In the genomic region with DNA sequence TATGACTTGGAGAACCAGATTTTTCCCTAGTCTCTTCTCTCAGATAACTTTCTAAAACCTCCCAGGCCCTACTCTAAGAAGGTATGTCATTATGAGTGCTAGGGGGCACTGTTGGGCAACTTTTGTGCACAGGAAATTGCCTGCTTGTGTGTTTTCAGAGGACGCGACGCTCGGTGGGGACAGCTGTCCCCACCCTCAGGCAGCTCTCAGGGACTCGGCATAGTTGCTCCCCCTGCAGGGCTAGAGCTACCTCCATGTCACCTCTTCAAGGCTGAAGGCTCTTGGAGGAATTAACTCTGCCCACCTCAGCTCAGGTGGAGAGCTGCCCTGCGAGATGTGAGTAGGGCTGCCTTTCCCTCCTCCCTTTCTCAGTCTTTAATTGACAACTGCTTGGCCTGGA, we compare ENCODE assay signal across 8 cellular contexts. TPM values are rescaled to one million over a fixed set of nuclear protein-coding genes. Genes with fewer than 3 reads are reported as not detected.
A peak's percentile ranks its signal among the peaks of the same experiment; 100 is the strongest.
DNase-seq lines count a peak whose midpoint lies in the region; ATAC-seq and TF ChIP-seq lines count a peak whose summit lies in the region.

No MANE protein-coding gene starts in this region.

- no peak overlapping the region for H3K27ac ChIP-seq in A673 (ENCODE audit: low read depth, low read length, poor library complexity, severe bottlenecking)

- H3K27me3 Mint-ChIP-seq in osteocyte (ENCODE audit: unreplicated experiment), result peaks cover 58% of the 10 kb centered on the region

- peak; percentile 55 for ATAC-seq in HG03442 (IDR thresholded peaks at IDR 0.05; ENCODE audit: unreplicated experiment)
- no peak for ATAC-seq in HG02884 (IDR thresholded peaks at IDR 0.05; ENCODE audit: unreplicated experiment)

- TF ChIP-seq CTCF in A673 (conservative IDR thresholded peaks at IDR 0.05; ENCODE audit: low read depth, low read length), result peak; percentile 75
- TF ChIP-seq CTCF in GM12875 (IDR thresholded peaks at IDR 0.05; ENCODE audit: borderline replicate concordance, insufficient read depth, low read depth, low read length), result peak; percentile 55
- peak; percentile 71 for TF ChIP-seq CTCF in epithelial cell of proximal tubule (conservative IDR thresholded peaks at IDR 0.05; ENCODE audit: low read depth, low read length)
- TF ChIP-seq CTCF in osteocyte (IDR thresholded peaks at IDR 0.05), result peak; percentile 54

- H3K9me3 ChIP-seq in A673 (ENCODE audit: low read depth, low read length, poor library complexity, severe bottlenecking), result no peaks in the 10 kb centered on the region

- H3K9me3 Mint-ChIP-seq in osteocyte (ENCODE audit: unreplicated experiment), result no peaks in the 10 kb centered on the region

- intact Hi-C loops in A673 (cut with micrococcal nuclease; ENCODE audit: unreplicated experiment), result loop anchor here (1.0 to 5.0 kb wide), 3 partner anchors 267 to 750 kb away; no protein-coding TSS in a partner anchor

- no peak overlapping the region for H3K4me3 Mint-ChIP-seq in osteocyte (ENCODE audit: unreplicated experiment)

- POLR2A ChIA-PET in A673 (lab: Charles Lee; ENCODE audit: low non-redundant PET), result no interaction called here

- CTCF ChIA-PET in A673 (lab: Charles Lee), result interaction anchor here (0.7 to 6.5 kb wide), 7 partner anchors 78 to 368 kb away, joined by 3 to 99 read pairs (median 4); no protein-coding TSS in a partner anchor

- H3K4me1 ChIP-seq in A673 (ENCODE audit: insufficient read depth, low read length, poor library complexity, severe bottlenecking), result no peaks in the 10 kb centered on the region

- H3K36me3 ChIP-seq in A673 (ENCODE audit: insufficient read depth, low read length, poor library complexity, severe bottlenecking), result no peaks in the 10 kb centered on the region

- H3K4me3 ChIP-seq in A673 (ENCODE audit: low read depth, low read length, poor library complexity, severe bottlenecking) (no peak overlapping the region), GM12875 (ENCODE audit: low read depth, low read length) (no peak overlapping the region), epithelial cell of proximal tubule (ENCODE audit: low read depth, low read length) (no peak overlapping the region)

- BruUV-seq in A673 (replicated peaks; lab: Mats Ljungman, UMichigan), result no TSS peak

- H3K36me3 Mint-ChIP-seq in osteocyte (ENCODE audit: unreplicated experiment), result no peaks in the 10 kb centered on the region

- DNase-seq in A673 (ENCODE audit: low spot score) (peak; percentile 87), NCI-H526 treated with DMSO at 0.1 percent for 48 hours (lab: John Stamatoyannopoulos, UW) (peak; percentile 48), epithelial cell of proximal tubule (ENCODE audit: low read depth) (no peak), osteocyte (ENCODE audit: extremely low spot score, unreplicated experiment) (no peak)
- DNase-seq in activated CD4-positive, alpha-beta T cell treated with anti-CD3 and anti-CD28 coated beads, Interleukin-2, amount 50 U/mL, for 1 hour, result peak; percentile 26

- peaks cover 16% of the 10 kb centered on the region for H3K4me1 Mint-ChIP-seq in osteocyte (ENCODE audit: unreplicated experiment)

- H3K27ac Mint-ChIP-seq in osteocyte (ENCODE audit: unreplicated experiment), result no peak overlapping the region

- H3K27me3 ChIP-seq in A673 (replicated peaks; ENCODE audit: insufficient read depth, low read depth, low read length, poor library complexity), result peaks cover 33% of the 10 kb centered on the region

RNA-seq across cellular contexts. Expression of a gene that starts 10.2 kb away (rescaled TPM):
- total RNA-seq in A673 (2021), result not detected in 2 replicates
- total RNA-seq in epithelial cell of proximal tubule, result not detected in 2 replicates
- total RNA-seq in osteocyte, result not detected in 2 replicates

RNA-seq across cellular contexts. Expression of a gene that starts 15.2 kb away (rescaled TPM):
- total RNA-seq in A673 (2021) (not detected in 2 replicates), epithelial cell of proximal tubule (not detected in 2 replicates), osteocyte (not detected in 2 replicates)

Comparison
In these comparisons a context has a peak if more than half of its experiments do, and no peak if none do; other contexts are left out.
1. DNase-seq: peak in A673 (single experiment), NCI-H526 treated with DMSO at 0.1 percent for 48 hours (single experiment) and activated CD4-positive, alpha-beta T cell treated with anti-CD3 and anti-CD28 coated beads, Interleukin-2, amount 50 U/mL, for 1 hour (single experiment); none in epithelial cell of proximal tubule (single experiment) and osteocyte (single experiment).
2. Peak in every context shown above with its lines, with median percentiles within 50 percentile points of each other: CTCF ChIP-seq.